Comparison of ENCODE assay signal across 20 cellular contexts in genomic region chr14:24258119-24258518, GRCh38. TPM values are rescaled to one million over a fixed set of nuclear protein-coding genes. Genes with fewer than 3 reads are reported as not detected.
A peak's percentile ranks its signal among the peaks of the same experiment; 100 is the strongest.
DNase-seq lines count a peak whose midpoint lies in the region; ATAC-seq and TF ChIP-seq lines count a peak whose summit lies in the region.
"Had no signal": no experiment of that assay in that cellular context is flagged by ENCODE, and none has a peak within 500 bp of the region (broad histone marks: within the 10 kb centered on the region; RNA-seq: fewer than 3 reads in every experiment).

No MANE protein-coding gene starts in this region.

- H3K27ac Mint-ChIP-seq in mesothelial cell of epicardium (peak overlapping the region; percentile 66), type B pancreatic cell (peak overlapping the region; percentile 84)
- H3K27ac Mint-ChIP-seq: CD4-positive, alpha-beta memory T cell had no signal

- no peaks in the 10 kb centered on the region for H3K9me3 Mint-ChIP-seq in mesothelial cell of epicardium
- no peaks in the 10 kb centered on the region for H3K9me3 Mint-ChIP-seq in type B pancreatic cell
- H3K9me3 Mint-ChIP-seq: CD14-positive monocyte; CD4-positive, alpha-beta memory T cell; H9 had no signal

- no peak overlapping the region for H3K4me3 Mint-ChIP-seq in mesothelial cell of epicardium
- no peak overlapping the region for H3K4me3 Mint-ChIP-seq in type B pancreatic cell
- H3K4me3 Mint-ChIP-seq: CD14-positive monocyte; CD4-positive, alpha-beta memory T cell; H9 had no signal

- 77 to 83% (median 79%) methylated on average over 9 of the region's 9 CpGs for WGBS in heart left ventricle, 4 donors
- whole genome bisulfite sequencing in esophagus, 2 donors: 87% methylated on average over 9 of the region's 9 CpGs

- DNase-seq in left cardiac atrium (peak; percentile 10), heart left ventricle (no peak), mesothelial cell of epicardium (ENCODE audit: low spot score in 2 of 2, unreplicated experiment in 2 of 2) (no peak), type B pancreatic cell (ENCODE audit: extremely low spot score, unreplicated experiment) (no peak), pons (ENCODE audit: low spot score) (no peak), NCI-H774 (lab: John Stamatoyannopoulos, UW) (no peak)
- DNase-seq: 8988T; CD4-positive, alpha-beta memory T cell; COR-L47; DMS 273 treated with DMSO at 0.1 percent for 48 hours; DMS53; DND-41; EL had no signal

- no peaks in the 10 kb centered on the region for H3K27me3 ChIP-seq in heart left ventricle
- no peaks in the 10 kb centered on the region for H3K27me3 ChIP-seq in esophagus (ENCODE audit: control insufficient read depth in 1 of 2, insufficient read depth in 2 of 2, low read length in 2 of 2)
- H3K27me3 ChIP-seq: BLaER1 had no signal

- H3K4me1 ChIP-seq in heart left ventricle (no peaks in the 10 kb centered on the region), esophagus (ENCODE audit: control insufficient read depth in 2 of 2, insufficient read depth in 2 of 2, low read length in 1 of 2) (peaks cover 2 to 20% of the 10 kb centered on the region in 2 donors)
- H3K4me1 ChIP-seq: BLaER1 had no signal

- intact Hi-C loops in left cardiac atrium (cut with DNase I) (no loop called here), heart left ventricle (cut with DNase I) (no loop called here)

- H3K36me3 Mint-ChIP-seq in mesothelial cell of epicardium (no peaks in the 10 kb centered on the region), type B pancreatic cell (no peaks in the 10 kb centered on the region)

- peaks cover 21% of the 10 kb centered on the region for H3K4me1 Mint-ChIP-seq in mesothelial cell of epicardium
- no peaks in the 10 kb centered on the region for H3K4me1 Mint-ChIP-seq in type B pancreatic cell (ENCODE audit: unreplicated experiment)
- H3K4me1 Mint-ChIP-seq: CD14-positive monocyte; CD4-positive, alpha-beta memory T cell; H9 had no signal

- TF ChIP-seq CTCF in heart left ventricle (IDR thresholded peaks at IDR 0.05) (no peak), mesothelial cell of epicardium (IDR thresholded peaks at IDR 0.05; ENCODE audit: unreplicated experiment) (no peak), type B pancreatic cell (conservative IDR thresholded peaks at IDR 0.05) (no peak)

- no peak for ATAC-seq in left cardiac atrium
- ATAC-seq in heart left ventricle: no peak
- no peak for ATAC-seq in HG03378 (IDR thresholded peaks at IDR 0.05; ENCODE audit: unreplicated experiment)
- ATAC-seq: GM12878, HepG2 had no signal

- TF ChIP-seq POLR2A in heart left ventricle (IDR thresholded peaks at IDR 0.05): no peak

- H3K27me3 Mint-ChIP-seq in mesothelial cell of epicardium (ENCODE audit: low read depth) (no peaks in the 10 kb centered on the region), type B pancreatic cell (no peaks in the 10 kb centered on the region)
- H3K27me3 Mint-ChIP-seq: CD4-positive, alpha-beta memory T cell had no signal

- H3K36me3 ChIP-seq in heart left ventricle (peaks cover 0 to 4% (median 0%) of the 10 kb centered on the region in 9 donors), esophagus (ENCODE audit: control insufficient read depth in 2 of 2, insufficient read depth in 2 of 2, low read length in 1 of 2) (peaks cover 3 to 57% of the 10 kb centered on the region in 2 donors)

- no peak overlapping the region for H3K27ac ChIP-seq in heart left ventricle
- peak overlapping the region in 1 of 2 donors; percentile 94 for H3K27ac ChIP-seq in esophagus (ENCODE audit: low read depth in 2 of 2, low read length in 1 of 2)
- H3K27ac ChIP-seq: BLaER1 had no signal

- H3K4me3 ChIP-seq in heart left ventricle (no peak overlapping the region), esophagus (ENCODE audit: low read depth in 1 of 2, low read length in 2 of 2) (peak overlapping the region; percentile 53 to 62)
- H3K4me3 ChIP-seq: BLaER1, GM12878 had no signal

- no peaks in the 10 kb centered on the region for H3K9me3 ChIP-seq in heart left ventricle
- H3K9me3 ChIP-seq in esophagus (ENCODE audit: control insufficient read depth in 2 of 2, insufficient read depth in 1 of 2, low read depth in 1 of 2, low read length in 1 of 2): no peaks in the 10 kb centered on the region
- H3K9me3 ChIP-seq: BLaER1 had no signal

RNA-seq across cellular contexts. Expression of gene TGM1, which starts 4.9 kb away (rescaled TPM):
- 1 to 10 TPM; 5.5 to 6.4 TPM for total RNA-seq in left cardiac atrium
- total RNA-seq in heart left ventricle: 10 to 100 TPM in 1 of 9 donors, 1 to 10 TPM in 3, under 1 TPM in 2, not detected in 3; 0.52 to 38.9 (median 1.0) TPM
- under 1 TPM; 0.61 to 0.69 TPM for polyA plus RNA-seq in heart left ventricle
- polyA plus RNA-seq in esophagus: 100 to 1,000 TPM; 609 to 890 TPM
- total RNA-seq in mesothelial cell of epicardium: 9.5 to 12.1 TPM (median 10.2 TPM) in 3 replicates
- 10.1 and 16.6 TPM in 2 replicates for total RNA-seq in type B pancreatic cell (ENCODE audit: low replicate concordance)
- polyA plus RNA-seq: CD14-positive monocyte had no signal

RNA-seq across cellular contexts. Expression of gene RABGGTA, which starts 13.3 kb away (rescaled TPM):
- total RNA-seq in left cardiac atrium: 10 to 100 TPM; 16.1 to 18.6 TPM
- 10 to 100 TPM; 18.8 to 33.1 (median 26.7) TPM for total RNA-seq in heart left ventricle
- 10 to 100 TPM; 26.3 to 29.2 TPM for polyA plus RNA-seq in heart left ventricle
- 100 to 1,000 TPM; 117 to 135 TPM for polyA plus RNA-seq in esophagus
- total RNA-seq in mesothelial cell of epicardium: 28.7 to 34.5 TPM (median 31.2 TPM) in 3 replicates
- 31.1 and 39.2 TPM in 2 replicates for total RNA-seq in type B pancreatic cell (ENCODE audit: low replicate concordance)

RNA-seq across cellular contexts. Expression of gene TINF2, which starts 15.7 kb away (rescaled TPM):
- 10 to 100 TPM; 45.3 to 49.2 TPM for total RNA-seq in left cardiac atrium
- 10 to 100 TPM; 34.5 to 58.1 (median 42.6) TPM for total RNA-seq in heart left ventricle
- polyA plus RNA-seq in heart left ventricle: 10 to 100 TPM; 16.1 to 55.4 TPM
- polyA plus RNA-seq in esophagus: 10 to 100 TPM; 49.2 to 49.8 TPM
- total RNA-seq in mesothelial cell of epicardium: 49.1 to 55.2 TPM (median 51.1 TPM) in 3 replicates
- total RNA-seq in type B pancreatic cell (ENCODE audit: low replicate concordance): 41.0 and 58.6 TPM in 2 replicates

RNA-seq across cellular contexts. Expression of gene GMPR2, which starts 25.4 kb away (rescaled TPM):
- total RNA-seq in left cardiac atrium: 10 to 100 TPM; 24.1 to 34.1 TPM
- total RNA-seq in heart left ventricle: 10 to 100 TPM; 23.9 to 55.9 (median 32.8) TPM
- polyA plus RNA-seq in heart left ventricle: 10 to 100 TPM; 26.6 to 28.1 TPM
- polyA plus RNA-seq in esophagus: 10 to 100 TPM; 24.5 to 35.0 TPM
- 72.5 to 78.7 TPM (median 74.1 TPM) in 3 replicates for total RNA-seq in mesothelial cell of epicardium
- total RNA-seq in type B pancreatic cell (ENCODE audit: low replicate concordance): 53.6 and 66.6 TPM in 2 replicates

RNA-seq across cellular contexts. Expression of gene NEDD8, which starts 26.0 kb away (rescaled TPM):
- total RNA-seq in left cardiac atrium (100 to 1,000 TPM; 162 to 186 TPM), heart left ventricle (100 to 1,000 TPM; 174 to 217 (median 197) TPM), mesothelial cell of epicardium (148 to 156 TPM (median 155 TPM) in 3 replicates), type B pancreatic cell (ENCODE audit: low replicate concordance) (158 and 161 TPM in 2 replicates)
- polyA plus RNA-seq in heart left ventricle (100 to 1,000 TPM; 276 to 287 TPM), esophagus (100 to 1,000 TPM; 116 to 220 TPM)

Comparison
In these comparisons a context has a peak if more than half of its experiments do, and no peak if none do; other contexts are left out.
1. H3K4me3 ChIP-seq: peak in esophagus (2 of 2); none in heart left ventricle (0 of 12).